32 cellular contexts compared by ENCODE assay signal in genomic region chr4:8609406-8609805, GRCh38. TPM values are rescaled to one million over a fixed set of nuclear protein-coding genes. Genes with fewer than 3 reads are reported as not detected.
"Had no signal": no experiment of that assay in that cellular context is flagged by ENCODE, and none has a peak within 500 bp of the region (broad histone marks: within the 10 kb centered on the region; RNA-seq: fewer than 3 reads in every experiment).

No MANE protein-coding gene starts in this region.

- H3K4me3 ChIP-seq: adrenal gland, body of pancreas, colonic mucosa, esophagus muscularis mucosa, gastrocnemius medialis had no signal

- ATAC-seq: activated CD4-positive, alpha-beta T cell treated with anti-CD3 and anti-CD28 coated beads for 36 hours; activated CD8-positive, alpha-beta memory T cell treated with anti-CD3 and anti-CD28 coated beads, Interleukin-2, amount 10 ng/mL, durations not matched to agents 7 days and 5 days; activated CD8-positive, alpha-beta T cell treated with anti-CD3 and anti-CD28 coated beads, Interleukin-2, amount 10 ng/mL, durations not matched to agents 7 days and 5 days; activated naive CD8-positive, alpha-beta T cell treated with anti-CD3 and anti-CD28 coated beads, Interleukin-2, amount 50 U/mL, for 24 hours; body of pancreas; effector memory CD8-positive, alpha-beta T cell; foreskin keratinocyte; gastrocnemius medialis had no signal

- H3K27me3 ChIP-seq: adrenal gland, foreskin keratinocyte, gastrocnemius medialis had no signal

- H3K27ac ChIP-seq: adrenal gland, body of pancreas, colonic mucosa, esophagus muscularis mucosa, foreskin keratinocyte, gastrocnemius medialis had no signal

- H3K36me3 ChIP-seq: adrenal gland, colonic mucosa, esophagus muscularis mucosa, gastrocnemius medialis had no signal

- H3K4me1 ChIP-seq: adrenal gland, body of pancreas, colonic mucosa, foreskin keratinocyte, gastrocnemius medialis had no signal

- DNase-seq: activated CD4-positive, alpha-beta memory T cell treated with anti-CD3 and anti-CD28 coated beads for 36 hours; activated CD4-positive, alpha-beta T cell treated with anti-CD3 and anti-CD28 coated beads for 36 hours; activated CD4-positive, alpha-beta T cell treated with anti-CD3 and anti-CD28 coated beads, Interleukin-2, amount 10 ng/mL, durations not matched to agents 24 days and 14 days; activated CD4-positive, CD25-positive, alpha-beta regulatory T cell; activated CD4-positive, CD25-positive, alpha-beta regulatory T cell treated with anti-CD3 and anti-CD28 coated beads, Interleukin-2, amount 50 U/mL, for 72 hours; activated CD8-positive, alpha-beta memory T cell treated with anti-CD3 and anti-CD28 coated beads, Interleukin-2, amount 10 ng/mL, durations not matched to agents 7 days and 5 days; activated CD8-positive, alpha-beta memory T cell treated with anti-CD3 and anti-CD28 coated beads, Interleukin-2, amount 50 U/mL, for 4 hours; activated CD8-positive, alpha-beta T cell treated with anti-CD3 and anti-CD28 coated beads, Interleukin-2, amount 10 ng/mL, durations not matched to agents 7 days and 5 days; activated effector memory CD4-positive, alpha-beta T cell treated with anti-CD3 and anti-CD28 coated beads, Interleukin-2, amount 50 U/mL, for 16 hours; activated naive CD4-positive, alpha-beta T cell treated with anti-CD3 and anti-CD28 coated beads for 36 hours; activated naive CD8-positive, alpha-beta T cell treated with anti-CD3 and anti-CD28 coated beads for 36 hours; activated naive CD8-positive, alpha-beta T cell treated with anti-CD3 and anti-CD28 coated beads, Interleukin-2, amount 50 U/mL, for 24 hours; activated T-cell treated with anti-CD3 and anti-CD28 coated beads, Interleukin-2, amount 50 U/mL, for 1 hour; activated T-cell treated with anti-CD3 and anti-CD28 coated beads, Interleukin-2, amount 50 U/mL, for 48 hours; adrenal gland; amygdala; aorta; body of pancreas; caudate nucleus; colonic mucosa; effector memory CD8-positive, alpha-beta T cell; erythroblast; foreskin keratinocyte; gastrocnemius medialis; glutamatergic neuron; T-helper 2 cell had no signal

- H3K9me3 ChIP-seq: adrenal gland, body of pancreas, colonic mucosa, esophagus muscularis mucosa, gastrocnemius medialis had no signal

RNA-seq across cellular contexts. Expression of gene CPZ, which starts 16.8 kb away (rescaled TPM):
- total RNA-seq: activated CD4-positive, alpha-beta memory T cell treated with anti-CD3 and anti-CD28 coated beads for 36 hours; activated CD4-positive, alpha-beta T cell treated with anti-CD3 and anti-CD28 coated beads for 36 hours; activated CD4-positive, alpha-beta T cell treated with anti-CD3 and anti-CD28 coated beads, Interleukin-2, amount 10 ng/mL, durations not matched to agents 24 days and 14 days; activated CD8-positive, alpha-beta memory T cell treated with anti-CD3 and anti-CD28 coated beads for 36 hours; activated CD8-positive, alpha-beta memory T cell treated with anti-CD3 and anti-CD28 coated beads, Interleukin-2, amount 10 ng/mL, durations not matched to agents 7 days and 5 days; activated naive CD4-positive, alpha-beta T cell treated with anti-CD3 and anti-CD28 coated beads for 36 hours; activated naive CD8-positive, alpha-beta T cell treated with anti-CD3 and anti-CD28 coated beads for 36 hours; activated T-helper 1 cell treated with anti-CD3 and anti-CD28 coated beads, Interleukin-12 subunit alpha, Interleukin-12 subunit beta, Interleukin-2, Interleukin-4 antibody, amounts not matched to agents 30 ng/mL and 10 ng/mL and 1 ng/mL, durations not matched to agents 14 hours and 24 hours and 36 hours; activated T-helper 2 cell treated with anti-CD3 and anti-CD28 coated beads, Interferon-gamma antibody, Interleukin-2, Interleukin-4, amounts not matched to agents 10 μg/mL and 5 μg/mL and 100 μg/mL, durations not matched to agents 14 hours and 24 hours and 36 hours; dermis microvascular lymphatic vessel endothelial cell; foreskin keratinocyte; gastrocnemius medialis; T-helper 1 cell treated with Interleukin-12 subunit alpha and Interleukin-12 subunit beta and Interleukin-4 antibody, amounts not matched to agents 30 ng/mL and 1 ng/mL, for 36 hours had no signal
- polyA plus RNA-seq: foreskin keratinocyte had no signal

RNA-seq across cellular contexts. Expression of gene GPR78, which starts 29.2 kb away (rescaled TPM):
- total RNA-seq: activated CD4-positive, alpha-beta memory T cell treated with anti-CD3 and anti-CD28 coated beads for 36 hours; activated CD4-positive, alpha-beta T cell treated with anti-CD3 and anti-CD28 coated beads for 36 hours; activated CD4-positive, alpha-beta T cell treated with anti-CD3 and anti-CD28 coated beads, Interleukin-2, amount 10 ng/mL, durations not matched to agents 24 days and 14 days; activated CD8-positive, alpha-beta memory T cell treated with anti-CD3 and anti-CD28 coated beads for 36 hours; activated CD8-positive, alpha-beta memory T cell treated with anti-CD3 and anti-CD28 coated beads, Interleukin-2, amount 10 ng/mL, durations not matched to agents 7 days and 5 days; activated CD8-positive, alpha-beta T cell treated with anti-CD3 and anti-CD28 coated beads, Interleukin-2, amount 10 ng/mL, durations not matched to agents 7 days and 5 days; activated naive CD4-positive, alpha-beta T cell treated with anti-CD3 and anti-CD28 coated beads for 36 hours; activated naive CD8-positive, alpha-beta T cell treated with anti-CD3 and anti-CD28 coated beads for 36 hours; activated T-helper 1 cell treated with anti-CD3 and anti-CD28 coated beads, Interleukin-12 subunit alpha, Interleukin-12 subunit beta, Interleukin-2, Interleukin-4 antibody, amounts not matched to agents 30 ng/mL and 10 ng/mL and 1 ng/mL, durations not matched to agents 14 hours and 24 hours and 36 hours; activated T-helper 2 cell treated with anti-CD3 and anti-CD28 coated beads, Interferon-gamma antibody, Interleukin-2, Interleukin-4, amounts not matched to agents 10 μg/mL and 5 μg/mL and 100 μg/mL, durations not matched to agents 14 hours and 24 hours and 36 hours; body of pancreas; colonic mucosa; dermis microvascular lymphatic vessel endothelial cell; esophagus muscularis mucosa; foreskin keratinocyte; gastrocnemius medialis; T-helper 1 cell treated with Interleukin-12 subunit alpha and Interleukin-12 subunit beta and Interleukin-4 antibody, amounts not matched to agents 30 ng/mL and 1 ng/mL, for 36 hours had no signal
- polyA plus RNA-seq: aorta, foreskin keratinocyte had no signal
